In genomic region chr1:178960781-178961180, GRCh38 we compare ENCODE assay signal across 1 cellular context.
TF ChIP-seq lines count a peak whose summit lies in the region.

No MANE protein-coding gene starts in this region.

TF ChIP-seq in IMR-90, 13 proteins besides CTCF, POLR2A, EP300 and RAD21 (continued from another document):
- no peak for TF ChIP-seq RCOR1 (IDR thresholded peaks at IDR 0.05; ENCODE audit: insufficient replicate concordance, low read length)
